In the genomic region with DNA sequence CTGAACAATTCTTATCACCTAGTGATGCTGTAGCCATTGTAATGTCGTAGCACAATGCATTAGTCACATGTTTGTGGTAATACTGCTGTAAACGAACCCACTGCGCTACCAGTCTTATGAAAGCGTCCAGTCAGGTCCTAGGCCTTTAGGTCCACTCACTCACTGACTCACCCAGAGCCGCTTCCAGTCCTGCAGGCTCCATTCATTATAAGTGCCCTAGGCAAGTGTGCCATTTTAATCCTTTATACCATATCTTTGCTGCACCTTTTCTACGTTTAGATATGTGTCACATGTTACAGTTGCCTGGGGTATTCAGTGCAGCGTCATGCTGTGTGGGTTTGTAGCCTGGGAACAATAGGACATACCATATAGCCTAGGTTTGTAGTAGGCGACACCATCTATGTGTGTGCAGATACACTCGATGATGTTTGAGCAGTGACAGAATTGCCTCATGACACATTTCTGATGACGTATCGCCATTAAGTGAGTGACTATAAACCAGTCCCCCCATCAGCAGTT, we compare ENCODE assay signal across 1 cellular context.
TF ChIP-seq lines count a peak whose summit lies in the region.

No MANE protein-coding gene starts in this region.

TF ChIP-seq in GM23338, 12 proteins besides CTCF, POLR2A, EP300 and RAD21 (continued from another document):
- TF ChIP-seq, protein P1, sequence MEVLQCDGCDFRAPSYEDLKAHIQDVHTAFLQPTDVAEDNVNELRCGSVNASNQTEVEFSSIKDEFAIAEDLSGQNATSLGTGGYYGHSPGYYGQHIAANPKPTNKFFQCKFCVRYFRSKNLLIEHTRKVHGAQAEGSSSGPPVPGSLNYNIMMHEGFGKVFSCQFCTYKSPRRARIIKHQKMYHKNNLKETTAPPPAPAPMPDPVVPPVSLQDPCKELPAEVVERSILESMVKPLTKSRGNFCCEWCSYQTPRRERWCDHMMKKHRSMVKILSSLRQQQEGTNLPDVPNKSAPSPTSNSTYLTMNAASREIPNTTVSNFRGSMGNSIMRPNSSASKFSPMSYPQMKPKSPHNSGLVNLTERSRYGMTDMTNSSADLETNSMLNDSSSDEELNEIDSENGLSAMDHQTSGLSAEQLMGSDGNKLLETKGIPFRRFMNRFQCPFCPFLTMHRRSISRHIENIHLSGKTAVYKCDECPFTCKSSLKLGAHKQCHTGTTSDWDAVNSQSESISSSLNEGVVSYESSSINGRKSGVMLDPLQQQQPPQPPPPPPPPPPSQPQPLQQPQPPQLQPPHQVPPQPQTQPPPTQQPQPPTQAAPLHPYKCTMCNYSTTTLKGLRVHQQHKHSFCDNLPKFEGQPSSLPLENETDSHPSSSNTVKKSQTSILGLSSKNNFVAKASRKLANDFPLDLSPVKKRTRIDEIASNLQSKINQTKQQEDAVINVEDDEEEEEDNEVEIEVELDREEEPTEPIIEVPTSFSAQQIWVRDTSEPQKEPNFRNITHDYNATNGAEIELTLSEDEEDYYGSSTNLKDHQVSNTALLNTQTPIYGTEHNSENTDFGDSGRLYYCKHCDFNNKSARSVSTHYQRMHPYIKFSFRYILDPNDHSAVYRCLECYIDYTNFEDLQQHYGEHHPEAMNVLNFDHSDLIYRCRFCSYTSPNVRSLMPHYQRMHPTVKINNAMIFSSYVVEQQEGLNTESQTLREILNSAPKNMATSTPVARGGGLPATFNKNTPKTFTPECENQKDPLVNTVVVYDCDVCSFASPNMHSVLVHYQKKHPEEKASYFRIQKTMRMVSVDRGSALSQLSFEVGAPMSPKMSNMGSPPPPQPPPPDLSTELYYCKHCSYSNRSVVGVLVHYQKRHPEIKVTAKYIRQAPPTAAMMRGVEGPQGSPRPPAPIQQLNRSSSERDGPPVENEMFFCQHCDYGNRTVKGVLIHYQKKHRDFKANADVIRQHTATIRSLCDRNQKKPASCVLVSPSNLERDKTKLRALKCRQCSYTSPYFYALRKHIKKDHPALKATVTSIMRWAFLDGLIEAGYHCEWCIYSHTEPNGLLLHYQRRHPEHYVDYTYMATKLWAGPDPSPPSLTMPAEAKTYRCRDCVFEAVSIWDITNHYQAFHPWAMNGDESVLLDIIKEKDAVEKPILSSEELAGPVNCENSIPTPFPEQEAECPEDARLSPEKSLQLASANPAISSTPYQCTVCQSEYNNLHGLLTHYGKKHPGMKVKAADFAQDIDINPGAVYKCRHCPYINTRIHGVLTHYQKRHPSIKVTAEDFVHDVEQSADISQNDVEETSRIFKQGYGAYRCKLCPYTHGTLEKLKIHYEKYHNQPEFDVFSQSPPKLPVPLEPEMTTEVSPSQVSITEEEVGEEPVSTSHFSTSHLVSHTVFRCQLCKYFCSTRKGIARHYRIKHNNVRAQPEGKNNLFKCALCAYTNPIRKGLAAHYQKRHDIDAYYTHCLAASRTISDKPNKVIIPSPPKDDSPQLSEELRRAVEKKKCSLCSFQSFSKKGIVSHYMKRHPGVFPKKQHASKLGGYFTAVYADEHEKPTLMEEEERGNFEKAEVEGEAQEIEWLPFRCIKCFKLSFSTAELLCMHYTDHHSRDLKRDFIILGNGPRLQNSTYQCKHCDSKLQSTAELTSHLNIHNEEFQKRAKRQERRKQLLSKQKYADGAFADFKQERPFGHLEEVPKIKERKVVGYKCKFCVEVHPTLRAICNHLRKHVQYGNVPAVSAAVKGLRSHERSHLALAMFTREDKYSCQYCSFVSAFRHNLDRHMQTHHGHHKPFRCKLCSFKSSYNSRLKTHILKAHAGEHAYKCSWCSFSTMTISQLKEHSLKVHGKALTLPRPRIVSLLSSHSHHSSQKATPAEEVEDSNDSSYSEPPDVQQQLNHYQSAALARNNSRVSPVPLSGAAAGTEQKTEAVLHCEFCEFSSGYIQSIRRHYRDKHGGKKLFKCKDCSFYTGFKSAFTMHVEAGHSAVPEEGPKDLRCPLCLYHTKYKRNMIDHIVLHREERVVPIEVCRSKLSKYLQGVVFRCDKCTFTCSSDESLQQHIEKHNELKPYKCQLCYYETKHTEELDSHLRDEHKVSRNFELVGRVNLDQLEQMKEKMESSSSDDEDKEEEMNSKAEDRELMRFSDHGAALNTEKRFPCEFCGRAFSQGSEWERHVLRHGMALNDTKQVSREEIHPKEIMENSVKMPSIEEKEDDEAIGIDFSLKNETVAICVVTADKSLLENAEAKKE (CRISPR knock-in tag; IDR thresholded peaks at IDR 0.05) = no peak
- TF ChIP-seq EZH2 (IDR thresholded peaks at IDR 0.05; ENCODE audit: low read depth, unreplicated experiment) (no peak), EZH2phosphoT487 (IDR thresholded peaks at IDR 0.05; ENCODE audit: unreplicated experiment) (no peak), POLR2AphosphoS5 (IDR thresholded peaks at IDR 0.05; ENCODE audit: low read depth) (no peak), NANOG (IDR thresholded peaks at IDR 0.05; ENCODE audit: borderline replicate concordance) (no peak), STAT1 (IDR thresholded peaks at IDR 0.05; ENCODE audit: unreplicated experiment) (no peak)
- TF ChIP-seq, protein P2, sequence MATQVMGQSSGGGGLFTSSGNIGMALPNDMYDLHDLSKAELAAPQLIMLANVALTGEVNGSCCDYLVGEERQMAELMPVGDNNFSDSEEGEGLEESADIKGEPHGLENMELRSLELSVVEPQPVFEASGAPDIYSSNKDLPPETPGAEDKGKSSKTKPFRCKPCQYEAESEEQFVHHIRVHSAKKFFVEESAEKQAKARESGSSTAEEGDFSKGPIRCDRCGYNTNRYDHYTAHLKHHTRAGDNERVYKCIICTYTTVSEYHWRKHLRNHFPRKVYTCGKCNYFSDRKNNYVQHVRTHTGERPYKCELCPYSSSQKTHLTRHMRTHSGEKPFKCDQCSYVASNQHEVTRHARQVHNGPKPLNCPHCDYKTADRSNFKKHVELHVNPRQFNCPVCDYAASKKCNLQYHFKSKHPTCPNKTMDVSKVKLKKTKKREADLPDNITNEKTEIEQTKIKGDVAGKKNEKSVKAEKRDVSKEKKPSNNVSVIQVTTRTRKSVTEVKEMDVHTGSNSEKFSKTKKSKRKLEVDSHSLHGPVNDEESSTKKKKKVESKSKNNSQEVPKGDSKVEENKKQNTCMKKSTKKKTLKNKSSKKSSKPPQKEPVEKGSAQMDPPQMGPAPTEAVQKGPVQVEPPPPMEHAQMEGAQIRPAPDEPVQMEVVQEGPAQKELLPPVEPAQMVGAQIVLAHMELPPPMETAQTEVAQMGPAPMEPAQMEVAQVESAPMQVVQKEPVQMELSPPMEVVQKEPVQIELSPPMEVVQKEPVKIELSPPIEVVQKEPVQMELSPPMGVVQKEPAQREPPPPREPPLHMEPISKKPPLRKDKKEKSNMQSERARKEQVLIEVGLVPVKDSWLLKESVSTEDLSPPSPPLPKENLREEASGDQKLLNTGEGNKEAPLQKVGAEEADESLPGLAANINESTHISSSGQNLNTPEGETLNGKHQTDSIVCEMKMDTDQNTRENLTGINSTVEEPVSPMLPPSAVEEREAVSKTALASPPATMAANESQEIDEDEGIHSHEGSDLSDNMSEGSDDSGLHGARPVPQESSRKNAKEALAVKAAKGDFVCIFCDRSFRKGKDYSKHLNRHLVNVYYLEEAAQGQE (IDR thresholded peaks at IDR 0.05; ENCODE audit: unreplicated experiment) = no peak
